Comparison of ENCODE assay signal across 8 cellular contexts in the genomic region with DNA sequence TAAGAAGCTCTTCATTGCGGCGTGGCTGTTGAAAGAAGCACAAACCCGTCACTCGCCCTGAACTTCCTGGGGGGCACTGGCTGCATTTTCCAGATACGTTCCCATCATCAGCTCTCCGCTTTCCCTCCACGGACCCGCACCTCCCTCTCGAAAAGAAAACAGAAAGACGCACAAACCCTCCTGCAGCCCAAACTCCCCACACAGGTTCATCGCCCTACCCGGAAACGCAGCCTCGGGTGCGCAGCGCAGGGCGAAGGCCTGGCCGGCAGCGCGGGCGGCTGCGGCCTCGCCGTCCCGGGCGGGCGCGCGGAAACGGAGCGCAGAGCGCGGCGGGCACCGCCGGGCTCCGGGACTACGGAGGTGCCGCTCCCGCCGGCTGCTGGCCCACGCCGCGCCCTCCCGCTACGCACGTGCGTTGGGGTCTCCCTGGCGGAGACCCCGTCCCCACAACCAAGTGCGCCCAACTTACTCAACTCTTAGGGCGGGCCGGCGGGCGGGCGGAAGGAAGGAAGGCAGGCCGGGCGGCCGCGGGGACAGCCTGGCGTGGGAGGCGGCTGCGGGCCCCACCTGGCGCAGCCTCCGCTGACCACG. TPM values are rescaled to one million over a fixed set of nuclear protein-coding genes. Genes with fewer than 3 reads are reported as not detected.
DNase-seq lines count a peak whose midpoint lies in the region; ATAC-seq, FAIRE-seq and TF ChIP-seq lines count a peak whose summit lies in the region.

No MANE protein-coding gene starts in this region.

- no peaks in the 10 kb centered on the region for H3K9me1 ChIP-seq in endothelial cell of umbilical vein (replicated peaks; ENCODE audit: control insufficient read depth, extremely low read depth, insufficient read depth, low read length)

- no peak for TF ChIP-seq CTCF in GM10266 (IDR thresholded peaks at IDR 0.05; ENCODE audit: control insufficient read depth, insufficient read depth, low read depth, missing control alignments)
- TF ChIP-seq CTCF in endothelial cell of umbilical vein (IDR thresholded peaks at IDR 0.05; ENCODE audit: extremely low read depth in 1 of 2, insufficient read depth in 1 of 2, low read depth in 1 of 2, low read length in 2 of 2): no peak
- no peak for TF ChIP-seq CTCF in suprapubic skin (IDR thresholded peaks at IDR 0.05)

- POLR2A ChIA-PET in endothelial cell of umbilical vein (lab: Charles Lee): interaction anchor here (0.7 to 1.5 kb wide), 3 partner anchors 8 to 56 kb away, joined by 3 read pairs; no protein-coding TSS in a partner anchor

- H3K27me3 ChIP-seq in Karpas-422 (ENCODE audit: low read length) (no peaks in the 10 kb centered on the region), endothelial cell of umbilical vein (ENCODE audit: control insufficient read depth in 2 of 2, insufficient read depth in 2 of 2, low read length in 2 of 2) (peaks cover 7 to 31% of the 10 kb centered on the region in 2 experiments), mucosa of stomach (ENCODE audit: control insufficient read depth, insufficient read depth, low read length) (no peaks in the 10 kb centered on the region), suprapubic skin (no peaks in the 10 kb centered on the region)

- CTCF ChIA-PET in endothelial cell of umbilical vein (lab: Charles Lee): interaction anchor here (0.9 to 6.1 kb wide), 4 partner anchors 43 to 818 kb away, joined by 3 to 28 read pairs (median 4); partner anchors contain the start of gene ARF5

- H3K4me1 ChIP-seq in Karpas-422 (ENCODE audit: low read length) (peaks cover 55% of the 10 kb centered on the region), endothelial cell of umbilical vein (ENCODE audit: control insufficient read depth, extremely low read depth, insufficient read depth, low read length) (peaks cover 20% of the 10 kb centered on the region), mucosa of stomach (ENCODE audit: control insufficient read depth, insufficient read depth, low read length) (peaks cover 9% of the 10 kb centered on the region), suprapubic skin (peaks cover 40% of the 10 kb centered on the region)

- intact Hi-C loops in endothelial cell of umbilical vein (cut with micrococcal nuclease): loop anchor here (2.0 to 5.0 kb wide), 3 partner anchors 45 to 197 kb away; partner anchors contain the start of genes ARF5 and GRM8

- no peak for TF ChIP-seq POLR2A in endothelial cell of umbilical vein (IDR thresholded peaks at IDR 0.05; ENCODE audit: low read depth, low read length)
- TF ChIP-seq POLR2A in suprapubic skin (IDR thresholded peaks at IDR 0.05): no peak

- H3K9me3 ChIP-seq in Karpas-422 (ENCODE audit: low read length) (no peaks in the 10 kb centered on the region), endothelial cell of umbilical vein (replicated peaks; ENCODE audit: control insufficient read depth, insufficient read depth, low read length) (no peaks in the 10 kb centered on the region), mucosa of stomach (ENCODE audit: control insufficient read depth, low read length) (no peaks in the 10 kb centered on the region), suprapubic skin (no peaks in the 10 kb centered on the region)

- H4K20me1 ChIP-seq in Karpas-422 (ENCODE audit: insufficient read depth, low read depth, low read length) (no peaks in the 10 kb centered on the region; the same call in 1 of the 2 replicates), endothelial cell of umbilical vein (replicated peaks; ENCODE audit: control insufficient read depth, extremely low read depth, insufficient read depth, low read length) (peaks cover 6% of the 10 kb centered on the region)

- ATAC-seq in GM21723 (IDR thresholded peaks at IDR 0.05; ENCODE audit: unreplicated experiment): peak; percentile 51

- H3K9me2 ChIP-seq in Karpas-422 (replicated peaks; ENCODE audit: insufficient read depth, low read length): no peaks in the 10 kb centered on the region

- dilution Hi-C loops in endothelial cell of umbilical vein (cut with MboI; ENCODE audit: extremely low pct_ligation_motif_present, low sequenced_read_pairs): no loop called here

- peaks cover 57% of the 10 kb centered on the region for H3K79me2 ChIP-seq in Karpas-422 (ENCODE audit: low read length)
- H3K79me2 ChIP-seq in endothelial cell of umbilical vein (ENCODE audit: control insufficient read depth, insufficient read depth, low read length): peaks cover 58% of the 10 kb centered on the region

- H3K4me3 ChIP-seq in Karpas-422 (ENCODE audit: low read length) (peak overlapping the region; percentile 97), endothelial cell of umbilical vein (replicated peaks in 1 of 3; ENCODE audit: insufficient read depth in 1 of 3, low read depth in 1 of 3, low read length in 3 of 3) (peak overlapping the region; percentile 88 to 97 (median 88)), mucosa of stomach (ENCODE audit: low read length) (peak overlapping the region; percentile 70), suprapubic skin (peak overlapping the region; percentile 99)

- no peak for FAIRE-seq in endothelial cell of umbilical vein (lab: Jason Lieb, UNC)

- peaks cover 22% of the 10 kb centered on the region; the same call in 1 of the 2 replicates for H3K36me3 ChIP-seq in Karpas-422 (ENCODE audit: insufficient read depth, low read length)
- H3K36me3 ChIP-seq in endothelial cell of umbilical vein (ENCODE audit: control insufficient read depth in 2 of 2, extremely low read depth in 1 of 2, insufficient read depth in 2 of 2, low read length in 2 of 2): peaks cover 5 to 6% of the 10 kb centered on the region in 2 experiments
- no peaks in the 10 kb centered on the region for H3K36me3 ChIP-seq in mucosa of stomach (ENCODE audit: control insufficient read depth, insufficient read depth, low read length)
- peaks cover 13% of the 10 kb centered on the region for H3K36me3 ChIP-seq in suprapubic skin

- H3K27ac ChIP-seq in Karpas-422 (ENCODE audit: low read length) (peak overlapping the region; percentile 71; the same call in 1 of the 2 replicates), endothelial cell of umbilical vein (ENCODE audit: insufficient read depth, low read depth, low read length) (peak overlapping the region; percentile 90), suprapubic skin (peak overlapping the region; percentile 98)

- TF ChIP-seq EP300 in suprapubic skin (IDR thresholded peaks at IDR 0.05): no peak

- peak; percentile 44 for DNase-seq in GM10266 (ENCODE audit: extremely low spot score)
- peak; percentile 81 for DNase-seq in Karpas-422
- peak; percentile 83 for DNase-seq in activated CD8-positive, alpha-beta memory T cell treated with anti-CD3 and anti-CD28 coated beads for 24 hours
- DNase-seq in endothelial cell of umbilical vein (ENCODE audit: low read depth, low spot score): peak; percentile 35
- DNase-seq in suprapubic skin (ENCODE audit: low spot score in 2 of 2): peak in 1 of 2 donors; percentile 63
- DNase-seq in KG1 (lab: John Stamatoyannopoulos, UW): no peak

- H3K4me2 ChIP-seq in Karpas-422 (ENCODE audit: low read depth, low read length, poor library complexity, severe bottlenecking) (peak overlapping the region; percentile 90), endothelial cell of umbilical vein (ENCODE audit: insufficient read depth, low read length) (peak overlapping the region; percentile 80)

- H2AFZ ChIP-seq in Karpas-422 (ENCODE audit: low read length): peak overlapping the region; percentile 49; the same call in 1 of the 2 replicates
- H2AFZ ChIP-seq in endothelial cell of umbilical vein (ENCODE audit: low read depth, low read length): peak overlapping the region; percentile 73

- 0% methylated on average over 5 of the region's 66 CpGs for WGBS in suprapubic skin

- BruUV-seq in endothelial cell of umbilical vein (replicated peaks; lab: Mats Ljungman, UMichigan): no TSS peak

- H3K9ac ChIP-seq in Karpas-422 (ENCODE audit: low read length): peak overlapping the region; percentile 96
- peak overlapping the region; percentile 97 for H3K9ac ChIP-seq in endothelial cell of umbilical vein (replicated peaks; ENCODE audit: extremely low read depth, insufficient read depth, low read length)
- H3K9ac ChIP-seq in mucosa of stomach (ENCODE audit: low read length): peak overlapping the region; percentile 90

TF ChIP-seq in endothelial cell of umbilical vein, 7 proteins besides CTCF, POLR2A, EP300 and RAD21:
- TF ChIP-seq MYC (IDR thresholded peaks at IDR 0.05; ENCODE audit: low read depth, low read length): no peak
- no peak for TF ChIP-seq EZH2 (IDR thresholded peaks at IDR 0.05; ENCODE audit: borderline replicate concordance, low read depth, low read length, severe bottlenecking)
- TF ChIP-seq, protein P1, sequence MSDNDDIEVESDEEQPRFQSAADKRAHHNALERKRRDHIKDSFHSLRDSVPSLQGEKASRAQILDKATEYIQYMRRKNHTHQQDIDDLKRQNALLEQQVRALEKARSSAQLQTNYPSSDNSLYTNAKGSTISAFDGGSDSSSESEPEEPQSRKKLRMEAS (IDR thresholded peaks at IDR 0.05; ENCODE audit: insufficient read depth, insufficient read length): no peak
- peak; percentile 58 for TF ChIP-seq POLR2AphosphoS5 (IDR thresholded peaks at IDR 0.05; ENCODE audit: insufficient read depth, low read depth, low read length)
- no peak for TF ChIP-seq JUN (IDR thresholded peaks at IDR 0.05; ENCODE audit: borderline replicate concordance, insufficient read depth, insufficient read length, low read depth)

RNA-seq across cellular contexts. Expression of gene ZNF800, which starts 0.8 kb away (rescaled TPM):
- 21.5 and 48.8 TPM in 2 replicates for total RNA-seq in Karpas-422 (2014; rRNA removed; shearing (Covaris generic); ENCODE audit: low replicate concordance)
- 31.5 and 35.4 TPM in 2 replicates for total RNA-seq in endothelial cell of umbilical vein
- 10.6 and 10.9 TPM in 2 replicates for polyA plus RNA-seq in endothelial cell of umbilical vein
- polyA plus RNA-seq in endothelial cell of umbilical vein (2011; cell fraction: cytosol; rRNA removed): 6.9 and 8.3 TPM in 2 replicates
- polyA plus RNA-seq in endothelial cell of umbilical vein (2011; cell fraction: nucleus; rRNA removed): 36.2 and 37.7 TPM in 2 replicates
- polyA plus RNA-seq in endothelial cell of umbilical vein (2012): 10.1 and 15.3 TPM in 2 replicates
- polyA minus RNA-seq in endothelial cell of umbilical vein: 11.3 and 20.5 TPM in 2 replicates
- polyA minus RNA-seq in endothelial cell of umbilical vein (2011; cell fraction: cytosol; rRNA and poly(A)+ RNA removed): 23.7 TPM
- polyA minus RNA-seq in endothelial cell of umbilical vein (2011; cell fraction: nucleus; rRNA and poly(A)+ RNA removed): 44.3 and 60.5 TPM in 2 replicates
- total RNA-seq in suprapubic skin: 10 to 100 TPM; 41.7 to 57.3 (median 49.7) TPM
